ENCODE assay signal across 17 cellular contexts in genomic region chr6:132505158-132505557, GRCh38.
DNase-seq lines count a peak whose midpoint lies in the region; ATAC-seq and TF ChIP-seq lines count a peak whose summit lies in the region.
"Had no signal": no experiment of that assay in that cellular context is flagged by ENCODE, and none has a peak within 500 bp of the region (broad histone marks: within the 10 kb centered on the region; RNA-seq: fewer than 3 reads in every experiment).

No MANE protein-coding gene starts in this region.

- H3K4me1 Mint-ChIP-seq in stimulated activated memory B cell treated with anti-CD40 and anti-IgM and Interleukin-4, amounts not matched to agents 10 μg/mL and 1 μg/mL and 100 μg/mL, for 72 hours: peaks cover 78% of the 10 kb centered on the region
- H3K4me1 Mint-ChIP-seq in nephron progenitor cell: peaks cover 7% of the 10 kb centered on the region

- H3K27ac ChIP-seq in caudate nucleus (ENCODE audit: low read depth, low read length): peak overlapping the region; percentile 5
- H3K27ac ChIP-seq: testis, VCaP had no signal

- ATAC-seq in GM18909 (IDR thresholded peaks at IDR 0.05; ENCODE audit: poor library complexity, unreplicated experiment) (peak; percentile 45), HG02759 (IDR thresholded peaks at IDR 0.05; ENCODE audit: unreplicated experiment) (peak; percentile 51), HG02588 (IDR thresholded peaks at IDR 0.05; ENCODE audit: unreplicated experiment) (no peak)
- peak; percentile 39 for ATAC-seq in stimulated activated memory B cell treated with anti-CD40 and anti-IgM and Interleukin-4, amounts not matched to agents 10 μg/mL and 1 μg/mL and 100 μg/mL, for 72 hours

- DNase-seq in caudate nucleus (lab: John Stamatoyannopoulos, UW): peak in 1 of 61 donors; percentile 21
- no peak for DNase-seq in OCI-M1 (lab: John Stamatoyannopoulos, UW)
- no peak for DNase-seq in nephron progenitor cell
- DNase-seq: activated CD4-positive, alpha-beta T cell treated with anti-CD3 and anti-CD28 coated beads, Interleukin-2, amount 50 U/mL, for 4 hours; amygdala; DMS79; effector CD8-positive, alpha-beta T cell; NCI-H526; SIG-M5; spleen; testis had no signal

- peaks cover 76% of the 10 kb centered on the region for H3K36me3 Mint-ChIP-seq in stimulated activated memory B cell treated with anti-CD40 and anti-IgM and Interleukin-4, amounts not matched to agents 10 μg/mL and 1 μg/mL and 100 μg/mL, for 72 hours
- peaks cover 54% of the 10 kb centered on the region for H3K36me3 Mint-ChIP-seq in nephron progenitor cell (ENCODE audit: low read depth)

- H3K27ac Mint-ChIP-seq in stimulated activated memory B cell treated with anti-CD40 and anti-IgM and Interleukin-4, amounts not matched to agents 10 μg/mL and 1 μg/mL and 100 μg/mL, for 72 hours: peak overlapping the region; percentile 83
- H3K27ac Mint-ChIP-seq in nephron progenitor cell: no peak overlapping the region
- H3K27ac Mint-ChIP-seq: T-helper 1 cell treated with Interleukin-12 subunit alpha and Interleukin-12 subunit beta and Interleukin-4 antibody, amounts not matched to agents 30 μg/mL and 1 μg/mL, for 36 hours had no signal

- no peaks in the 10 kb centered on the region for H3K27me3 Mint-ChIP-seq in stimulated activated memory B cell treated with anti-CD40 and anti-IgM and Interleukin-4, amounts not matched to agents 10 μg/mL and 1 μg/mL and 100 μg/mL, for 72 hours
- no peaks in the 10 kb centered on the region for H3K27me3 Mint-ChIP-seq in nephron progenitor cell (ENCODE audit: low read depth, poor library complexity)

- H3K4me3 Mint-ChIP-seq in stimulated activated memory B cell treated with anti-CD40 and anti-IgM and Interleukin-4, amounts not matched to agents 10 μg/mL and 1 μg/mL and 100 μg/mL, for 72 hours: no peak overlapping the region
- H3K4me3 Mint-ChIP-seq in nephron progenitor cell: no peak overlapping the region
- H3K4me3 Mint-ChIP-seq: T-helper 1 cell treated with Interleukin-12 subunit alpha and Interleukin-12 subunit beta and Interleukin-4 antibody, amounts not matched to agents 30 μg/mL and 1 μg/mL, for 36 hours had no signal

- peaks cover 3% of the 10 kb centered on the region for H3K9me3 Mint-ChIP-seq in stimulated activated memory B cell treated with anti-CD40 and anti-IgM and Interleukin-4, amounts not matched to agents 10 μg/mL and 1 μg/mL and 100 μg/mL, for 72 hours
- no peaks in the 10 kb centered on the region for H3K9me3 Mint-ChIP-seq in nephron progenitor cell
- H3K9me3 Mint-ChIP-seq: T-helper 1 cell treated with Interleukin-12 subunit alpha and Interleukin-12 subunit beta and Interleukin-4 antibody, amounts not matched to agents 30 μg/mL and 1 μg/mL, for 36 hours had no signal

- TF ChIP-seq CTCF in nephron progenitor cell (IDR thresholded peaks at IDR 0.05): no peak
